13 cellular contexts compared by ENCODE assay signal in genomic region chr18:79466591-79466990, GRCh38.
DNase-seq lines count a peak whose midpoint lies in the region; ATAC-seq, FAIRE-seq and TF ChIP-seq lines count a peak whose summit lies in the region.
"Had no signal": no experiment of that assay in that cellular context is flagged by ENCODE, and none has a peak within 500 bp of the region (broad histone marks: within the 10 kb centered on the region; RNA-seq: fewer than 3 reads in every experiment).

No MANE protein-coding gene starts in this region.

- no peaks in the 10 kb centered on the region for H3K9me2 ChIP-seq in DOHH2 (replicated peaks; ENCODE audit: control insufficient read depth, low read length)
- H3K9me2 ChIP-seq in SU-DHL-6 (replicated peaks; ENCODE audit: insufficient read depth, low read length) = no peaks in the 10 kb centered on the region

- no peaks in the 10 kb centered on the region for H3K36me3 Mint-ChIP-seq in glutamatergic neuron (ENCODE audit: unreplicated experiment)

- peaks cover 4% of the 10 kb centered on the region for H3K9me3 Mint-ChIP-seq in glutamatergic neuron (ENCODE audit: unreplicated experiment)
- H3K9me3 Mint-ChIP-seq: WTC11 had no signal

- no peak for FAIRE-seq in RCC 7860 (lab: Jason Lieb, UNC)
- FAIRE-seq: HTR-8/SVneo had no signal

- ATAC-seq in GM19324 (IDR thresholded peaks at IDR 0.05; ENCODE audit: low FRiP score, unreplicated experiment) (peak; percentile 52), HG03095 (IDR thresholded peaks at IDR 0.05; ENCODE audit: unreplicated experiment) (peak; percentile 39), HG02763 (IDR thresholded peaks at IDR 0.05; ENCODE audit: unreplicated experiment) (no peak)
- ATAC-seq: WTC11 had no signal

- H3K79me2 ChIP-seq in DOHH2 (ENCODE audit: control insufficient read depth, low read length) = peaks cover 26% of the 10 kb centered on the region
- no peaks in the 10 kb centered on the region for H3K79me2 ChIP-seq in SU-DHL-6 (ENCODE audit: insufficient read depth, low read length)

- H3K4me2 ChIP-seq in DOHH2 (ENCODE audit: low read length) (peak overlapping the region; percentile 85), SU-DHL-6 (ENCODE audit: low read depth, low read length, poor library complexity, severe bottlenecking) (peak overlapping the region; percentile 63)

- peak overlapping the region; percentile 42 for H2AFZ ChIP-seq in SU-DHL-6 (ENCODE audit: low read depth, low read length, severe bottlenecking)

- H3K4me1 ChIP-seq in DOHH2 (ENCODE audit: control insufficient read depth, low read length) (peaks cover 60% of the 10 kb centered on the region), colonic mucosa (no peaks in the 10 kb centered on the region)

- H3K27ac ChIP-seq in DOHH2 (ENCODE audit: low read depth, low read length) = peak overlapping the region; percentile 88
- H3K27ac ChIP-seq in SU-DHL-6 (ENCODE audit: low read depth, low read length) = peak overlapping the region; percentile 89
- no peak overlapping the region for H3K27ac ChIP-seq in colonic mucosa

- H3K36me3 ChIP-seq in DOHH2 (ENCODE audit: control insufficient read depth, low read length) (peaks cover 41% of the 10 kb centered on the region), SU-DHL-6 (ENCODE audit: low read length) (no peaks in the 10 kb centered on the region), colonic mucosa (no peaks in the 10 kb centered on the region)

- no peak for DNase-seq in colonic mucosa
- no peak for DNase-seq in glutamatergic neuron
- DNase-seq in RCC 7860 (ENCODE audit: low spot score) = no peak
- DNase-seq: activated effector memory CD4-positive, alpha-beta T cell treated with Interleukin-2 at 50 U/mL for 16 hours; AML-193; Right ventricle myocardium superior had no signal

- H3K27me3 ChIP-seq in DOHH2 (ENCODE audit: control insufficient read depth, low read length) (no peaks in the 10 kb centered on the region), SU-DHL-6 (ENCODE audit: low read length) (no peaks in the 10 kb centered on the region), colonic mucosa (no peaks in the 10 kb centered on the region)

- peaks cover 19% of the 10 kb centered on the region for H3K4me1 Mint-ChIP-seq in glutamatergic neuron (ENCODE audit: low read depth, unreplicated experiment)

- H3K9me3 ChIP-seq in DOHH2 (ENCODE audit: control insufficient read depth, insufficient read depth, low read length) (no peaks in the 10 kb centered on the region), SU-DHL-6 (ENCODE audit: insufficient read depth, low read length) (no peaks in the 10 kb centered on the region), colonic mucosa (no peaks in the 10 kb centered on the region)

- peaks cover 7% of the 10 kb centered on the region for H3K27me3 Mint-ChIP-seq in glutamatergic neuron (ENCODE audit: unreplicated experiment)

- H4K20me1 ChIP-seq in DOHH2 (ENCODE audit: control insufficient read depth, insufficient read depth, low read depth, low read length) = no peaks in the 10 kb centered on the region
- no peaks in the 10 kb centered on the region for H4K20me1 ChIP-seq in SU-DHL-6 (ENCODE audit: low read depth, low read length)

- intact Hi-C loops in colonic mucosa (cut with DNase I) = no loop called here

- H3K9ac ChIP-seq in SU-DHL-6 (ENCODE audit: low read length) = peak overlapping the region; percentile 65
- no peak overlapping the region for H3K9ac ChIP-seq in colonic mucosa (ENCODE audit: low read depth in 2 of 2, low read length in 2 of 2)

- H3K4me3 ChIP-seq in DOHH2 (ENCODE audit: low read length) (peak overlapping the region; percentile 72), SU-DHL-6 (ENCODE audit: insufficient read depth, low read length, poor library complexity, severe bottlenecking) (peak overlapping the region; percentile 47), colonic mucosa (no peak overlapping the region)

- H3F3A ChIP-seq in DOHH2 (ENCODE audit: control insufficient read depth, insufficient read depth) = peaks cover 16% of the 10 kb centered on the region; the same call in 1 of the 2 replicates
- H3F3A ChIP-seq in SU-DHL-6 (ENCODE audit: insufficient read depth) = peaks cover 19% of the 10 kb centered on the region

- TF ChIP-seq CTCF in DOHH2 (IDR thresholded peaks at IDR 0.05; ENCODE audit: low read depth, low read length, poor library complexity, severe bottlenecking) (peak; percentile 37), SU-DHL-6 (IDR thresholded peaks at IDR 0.05; ENCODE audit: insufficient read depth, low read length, poor library complexity, severe bottlenecking) (no peak), colonic mucosa (IDR thresholded peaks at IDR 0.05) (no peak), glutamatergic neuron (IDR thresholded peaks at IDR 0.05; ENCODE audit: partially characterized antibody, unreplicated experiment) (no peak)

- no peak overlapping the region for H3K27ac Mint-ChIP-seq in glutamatergic neuron (ENCODE audit: unreplicated experiment)
- H3K27ac Mint-ChIP-seq: WTC11 had no signal

- no peak overlapping the region for H3K4me3 Mint-ChIP-seq in glutamatergic neuron (ENCODE audit: unreplicated experiment)
- H3K4me3 Mint-ChIP-seq: WTC11 had no signal
